In the genomic region with DNA sequence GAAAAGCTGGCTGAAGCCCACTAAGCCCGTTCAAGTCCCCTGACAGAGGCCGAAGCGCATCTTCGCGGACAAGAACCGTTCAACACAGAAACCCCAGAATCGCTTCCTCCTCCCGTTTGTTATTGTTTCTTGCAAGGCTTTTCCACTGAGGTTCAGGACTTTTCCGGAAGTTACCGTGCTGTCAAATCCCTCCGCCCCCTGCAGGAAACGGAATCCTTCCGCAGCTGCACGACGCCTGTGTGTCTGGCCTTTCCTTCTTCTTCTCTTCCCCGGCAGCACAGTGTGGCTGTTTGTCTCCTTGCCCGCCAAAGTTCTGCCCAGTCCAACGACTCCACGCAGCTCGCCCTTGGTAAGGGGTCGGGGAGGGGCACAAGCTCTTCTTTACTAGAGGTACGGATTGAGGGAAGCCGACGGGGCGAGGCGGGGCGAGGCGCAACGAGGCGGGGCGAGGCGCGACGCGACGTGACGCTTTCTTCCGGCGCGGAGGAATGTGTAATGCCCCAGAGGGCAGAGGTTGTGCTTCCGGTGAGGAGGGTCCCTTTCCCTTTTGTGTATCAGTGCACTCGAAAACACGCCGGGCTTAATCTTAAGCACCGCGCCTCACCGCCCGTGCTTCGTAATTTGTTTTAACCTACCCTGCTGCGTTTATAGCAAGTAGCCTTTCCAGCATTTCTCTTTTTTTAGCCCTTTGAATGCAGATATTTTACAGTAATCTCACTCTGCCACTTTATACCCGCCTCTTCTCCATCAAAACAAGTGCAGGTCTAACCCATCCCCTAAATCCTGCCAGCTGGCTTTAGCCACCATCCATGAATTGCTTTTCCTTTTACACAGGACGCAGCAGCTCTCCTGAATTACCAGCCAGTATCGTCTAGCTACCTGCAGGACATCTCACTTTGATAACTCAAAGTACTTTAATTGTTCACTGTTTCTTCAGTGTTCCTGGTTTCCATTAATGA, we compare ENCODE assay signal across 1 cellular context.
A peak's percentile ranks its signal among the peaks of the same experiment; 100 is the strongest.
TF ChIP-seq lines count a peak whose summit lies in the region.

Gene KDM5A, minus strand, starts transcription at position 183 of the 959 bp plus-strand sequence. CDS start 229 bp downstream, outside the sequence.

TF ChIP-seq in A549, 52 proteins besides CTCF, POLR2A, EP300 and RAD21 (continued from another document):
- TF ChIP-seq REST (IDR thresholded peaks at IDR 0.05) (no peak), MAFK (IDR thresholded peaks at IDR 0.05; ENCODE audit: partially characterized antibody) (no peak), ZC3H11A (IDR thresholded peaks at IDR 0.05) (no peak), POLR2AphosphoS2 (conservative IDR thresholded peaks at IDR 0.05; ENCODE audit: low read length) (no peak), RNF2 (IDR thresholded peaks at IDR 0.05; ENCODE audit: borderline replicate concordance, low read depth) (no peak), GATA3 (IDR thresholded peaks at IDR 0.05; ENCODE audit: borderline replicate concordance) (peak; percentile 17; the same call in 1 of the 2 replicates), SREBF2 (IDR thresholded peaks at IDR 0.05) (no peak), JUN (IDR thresholded peaks at IDR 0.05) (peak; percentile 62 to 88; a peak in 4 of 5 replicates), CBX2 (IDR thresholded peaks at IDR 0.05; ENCODE audit: borderline replicate concordance, low read depth) (no peak), ZSCAN20 (CRISPR knock-in tag; IDR thresholded peaks at IDR 0.05) (no peak), ESRRA (IDR thresholded peaks at IDR 0.05; ENCODE audit: borderline replicate concordance, low read length) (no peak), KDM5A (IDR thresholded peaks at IDR 0.05) (peak; percentile 75), KDM1A (IDR thresholded peaks at IDR 0.05; ENCODE audit: low read depth) (no peak), RFX5 (IDR thresholded peaks at IDR 0.05) (no peak; the same call in 1 of the 2 replicates), BHLHE40 (IDR thresholded peaks at IDR 0.05; ENCODE audit: low read depth, low read length) (no peak), ZNF302 (CRISPR knock-in tag; IDR thresholded peaks at IDR 0.05) (no peak), NPAS2 (CRISPR knock-in tag; IDR thresholded peaks at IDR 0.05; ENCODE audit: borderline replicate concordance) (no peak), ATOH8 (CRISPR knock-in tag; IDR thresholded peaks at IDR 0.05; ENCODE audit: low read depth) (no peak), HOXA7 (CRISPR knock-in tag; IDR thresholded peaks at IDR 0.05) (no peak), HOXB13 (CRISPR knock-in tag; IDR thresholded peaks at IDR 0.05; ENCODE audit: low read depth) (0 out of 2 replicates have a peak, but pooled peaks have one; percentile 12), HES2 (IDR thresholded peaks at IDR 0.05) (no peak), HEYL (CRISPR knock-in tag; IDR thresholded peaks at IDR 0.05) (no peak), FOXS1 (CRISPR knock-in tag; IDR thresholded peaks at IDR 0.05) (0 out of 2 replicates have a peak, but pooled peaks have one; percentile 48), MYC (IDR thresholded peaks at IDR 0.05; ENCODE audit: borderline replicate concordance, low read length) (0 out of 2 replicates have a peak, but pooled peaks have one; percentile 65), MAX (IDR thresholded peaks at IDR 0.05) (peak; percentile 94), HOXB5 (CRISPR knock-in tag; IDR thresholded peaks at IDR 0.05) (no peak), CBX8 (IDR thresholded peaks at IDR 0.05) (no peak)
- TF ChIP-seq, protein P1, sequence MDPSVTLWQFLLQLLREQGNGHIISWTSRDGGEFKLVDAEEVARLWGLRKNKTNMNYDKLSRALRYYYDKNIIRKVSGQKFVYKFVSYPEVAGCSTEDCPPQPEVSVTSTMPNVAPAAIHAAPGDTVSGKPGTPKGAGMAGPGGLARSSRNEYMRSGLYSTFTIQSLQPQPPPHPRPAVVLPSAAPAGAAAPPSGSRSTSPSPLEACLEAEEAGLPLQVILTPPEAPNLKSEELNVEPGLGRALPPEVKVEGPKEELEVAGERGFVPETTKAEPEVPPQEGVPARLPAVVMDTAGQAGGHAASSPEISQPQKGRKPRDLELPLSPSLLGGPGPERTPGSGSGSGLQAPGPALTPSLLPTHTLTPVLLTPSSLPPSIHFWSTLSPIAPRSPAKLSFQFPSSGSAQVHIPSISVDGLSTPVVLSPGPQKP (IDR thresholded peaks at IDR 0.05; ENCODE audit: low read depth, low read length) = no peak
- TF ChIP-seq, protein P2, sequence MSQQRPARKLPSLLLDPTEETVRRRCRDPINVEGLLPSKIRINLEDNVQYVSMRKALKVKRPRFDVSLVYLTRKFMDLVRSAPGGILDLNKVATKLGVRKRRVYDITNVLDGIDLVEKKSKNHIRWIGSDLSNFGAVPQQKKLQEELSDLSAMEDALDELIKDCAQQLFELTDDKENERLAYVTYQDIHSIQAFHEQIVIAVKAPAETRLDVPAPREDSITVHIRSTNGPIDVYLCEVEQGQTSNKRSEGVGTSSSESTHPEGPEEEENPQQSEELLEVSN (IDR thresholded peaks at IDR 0.05; ENCODE audit: borderline replicate concordance, low read depth) = peak; percentile 90; the same call in 1 of the 2 replicates
- TF ChIP-seq, protein P3, sequence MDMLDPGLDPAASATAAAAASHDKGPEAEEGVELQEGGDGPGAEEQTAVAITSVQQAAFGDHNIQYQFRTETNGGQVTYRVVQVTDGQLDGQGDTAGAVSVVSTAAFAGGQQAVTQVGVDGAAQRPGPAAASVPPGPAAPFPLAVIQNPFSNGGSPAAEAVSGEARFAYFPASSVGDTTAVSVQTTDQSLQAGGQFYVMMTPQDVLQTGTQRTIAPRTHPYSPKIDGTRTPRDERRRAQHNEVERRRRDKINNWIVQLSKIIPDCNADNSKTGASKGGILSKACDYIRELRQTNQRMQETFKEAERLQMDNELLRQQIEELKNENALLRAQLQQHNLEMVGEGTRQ (IDR thresholded peaks at IDR 0.05) = no peak
- TF ChIP-seq, protein P4, sequence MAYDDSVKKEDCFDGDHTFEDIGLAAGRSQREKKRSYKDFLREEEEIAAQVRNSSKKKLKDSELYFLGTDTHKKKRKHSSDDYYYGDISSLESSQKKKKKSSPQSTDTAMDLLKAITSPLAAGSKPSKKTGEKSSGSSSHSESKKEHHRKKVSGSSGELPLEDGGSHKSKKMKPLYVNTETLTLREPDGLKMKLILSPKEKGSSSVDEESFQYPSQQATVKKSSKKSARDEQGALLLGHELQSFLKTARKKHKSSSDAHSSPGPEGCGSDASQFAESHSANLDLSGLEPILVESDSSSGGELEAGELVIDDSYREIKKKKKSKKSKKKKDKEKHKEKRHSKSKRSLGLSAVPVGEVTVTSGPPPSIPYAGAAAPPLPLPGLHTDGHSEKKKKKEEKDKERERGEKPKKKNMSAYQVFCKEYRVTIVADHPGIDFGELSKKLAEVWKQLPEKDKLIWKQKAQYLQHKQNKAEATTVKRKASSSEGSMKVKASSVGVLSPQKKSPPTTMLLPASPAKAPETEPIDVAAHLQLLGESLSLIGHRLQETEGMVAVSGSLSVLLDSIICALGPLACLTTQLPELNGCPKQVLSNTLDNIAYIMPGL (CRISPR knock-in tag; IDR thresholded peaks at IDR 0.05; ENCODE audit: borderline replicate concordance) = 0 out of 2 replicates have a peak, but pooled peaks have one; percentile 60
